Comparison of ENCODE assay signal across 8 cellular contexts in genomic region chr6:27019651-27020552, GRCh38.
DNase-seq lines count a peak whose midpoint lies in the region; ATAC-seq and TF ChIP-seq lines count a peak whose summit lies in the region.

No MANE protein-coding gene starts in this region.

- peaks cover 33% of the 10 kb centered on the region for H3K36me3 Mint-ChIP-seq in nephron (ENCODE audit: low read depth)

- peak overlapping the region; percentile 84 for H3K27ac ChIP-seq in subcutaneous abdominal adipose tissue (ENCODE audit: low read depth, low read length)

- no peaks in the 10 kb centered on the region for H3K27me3 ChIP-seq in subcutaneous abdominal adipose tissue (ENCODE audit: control insufficient read depth in 5 of 5, insufficient read depth in 4 of 5, low read length in 5 of 5)

- H3K27me3 Mint-ChIP-seq in nephron (ENCODE audit: low read depth): no peaks in the 10 kb centered on the region

- no peak for TF ChIP-seq CTCF in GM13976 (IDR thresholded peaks at IDR 0.05; ENCODE audit: borderline replicate concordance, control extremely low read depth, extremely low read depth, insufficient read depth, missing control alignments)
- TF ChIP-seq CTCF in nephron (IDR thresholded peaks at IDR 0.05; ENCODE audit: unreplicated experiment in 3 of 3): no peak

- peak overlapping the region; percentile 84 to 90 (median 88) for H3K4me3 Mint-ChIP-seq in nephron

- ATAC-seq in HG03432 (IDR thresholded peaks at IDR 0.05; ENCODE audit: unreplicated experiment) (peak; percentile 64), GM21786 (IDR thresholded peaks at IDR 0.05; ENCODE audit: unreplicated experiment) (no peak)

- peak overlapping the region; percentile 94 to 96 (median 95) for H3K27ac Mint-ChIP-seq in nephron

- H3K36me3 ChIP-seq in subcutaneous abdominal adipose tissue (ENCODE audit: control insufficient read depth in 5 of 5, insufficient read depth in 5 of 5, low read length in 5 of 5): peaks cover 0 to 2% (median 0%) of the 10 kb centered on the region in 5 donors

- H3K4me3 ChIP-seq in subcutaneous abdominal adipose tissue (ENCODE audit: low read depth in 1 of 5, low read length in 5 of 5): peak overlapping the region; percentile 84 to 95 (median 93)

- H3K9ac ChIP-seq in subcutaneous abdominal adipose tissue (ENCODE audit: low read length in 5 of 5): peak overlapping the region; percentile 6 to 92 (median 87)

- H3K4me1 ChIP-seq in subcutaneous abdominal adipose tissue (ENCODE audit: control insufficient read depth in 5 of 5, insufficient read depth in 5 of 5, low read length in 5 of 5): peaks cover 0 to 19% (median 14%) of the 10 kb centered on the region in 5 donors

- H3K9me3 ChIP-seq in subcutaneous abdominal adipose tissue (ENCODE audit: control insufficient read depth in 5 of 5, low read length in 5 of 5): peaks cover 5 to 14% (median 10%) of the 10 kb centered on the region in 5 donors

- in situ Hi-C loops in GM13976 (cut with MboI; ENCODE audit: low sequenced_read_pairs, unreplicated experiment): no loop called here

- H3K4me1 Mint-ChIP-seq in nephron: peaks cover 10% of the 10 kb centered on the region

- DNase-seq in GM13976 (ENCODE audit: low spot score) (peak; percentile 82), OCI-M1 (lab: John Stamatoyannopoulos, UW) (peak; percentile 98), activated gamma-delta T cell treated with Interleukin-2 at 50 U/mL for 16 hours (peak; percentile 26), foreskin melanocyte (peak; percentile 88)

- peaks cover 25% of the 10 kb centered on the region for H3K9me3 Mint-ChIP-seq in nephron

Comparison
In these comparisons a context has a peak if more than half of its experiments do, and no peak if none do; other contexts are left out.
1. DNase-seq: peak in every context shown above with its lines; median percentile 98 in OCI-M1; 88 in foreskin melanocyte; 82 in GM13976; 26 in activated gamma-delta T cell treated with Interleukin-2 at 50 U/mL for 16 hours.